24 cellular contexts compared by ENCODE assay signal in the genomic region with DNA sequence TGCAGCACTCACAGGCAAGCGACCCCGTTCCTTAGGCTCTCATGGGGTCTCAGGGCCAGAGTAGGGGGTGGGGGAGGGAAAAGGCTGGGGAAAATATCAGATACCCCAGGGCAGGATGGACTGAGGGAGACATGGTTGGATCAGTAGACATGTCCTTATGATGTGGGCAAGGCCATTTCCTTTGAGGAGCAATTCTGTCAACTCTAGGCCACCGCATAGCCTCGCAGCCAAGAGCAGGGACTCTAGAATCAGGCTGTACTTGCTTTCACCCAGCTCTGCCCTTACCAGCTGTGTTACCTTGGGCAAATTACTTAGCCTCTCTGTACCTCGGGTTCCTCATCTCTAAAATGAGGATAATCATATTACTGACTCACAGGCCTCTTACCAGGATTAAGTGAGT. TPM values are rescaled to one million over a fixed set of nuclear protein-coding genes. Genes with fewer than 3 reads are reported as not detected.
A peak's percentile ranks its signal among the peaks of the same experiment; 100 is the strongest.
DNase-seq lines count a peak whose midpoint lies in the region; ATAC-seq and TF ChIP-seq lines count a peak whose summit lies in the region.
"Had no signal": no experiment of that assay in that cellular context is flagged by ENCODE, and none has a peak within 500 bp of the region (broad histone marks: within the 10 kb centered on the region; RNA-seq: fewer than 3 reads in every experiment).

No MANE protein-coding gene starts in this region.

- no peak for TF ChIP-seq EP300 in esophagus muscularis mucosa (IDR thresholded peaks at IDR 0.05)

- CTCF ChIA-PET in CD4-positive, alpha-beta T cell (lab: Charles Lee) = no interaction called here

- POLR2A ChIA-PET in CD4-positive, alpha-beta T cell (lab: Charles Lee) = no interaction called here

- no peak for ATAC-seq in CD4-positive, alpha-beta T cell (ENCODE audit: poor library complexity)
- ATAC-seq in RWPE2 (ENCODE audit: low read depth) (no peak), left lung (peak; percentile 1)
- ATAC-seq: body of pancreas, left colon, WTC11 had no signal

- H3K27ac Mint-ChIP-seq in CD4-positive, alpha-beta T cell = peak overlapping the region; percentile 88
- H3K27ac Mint-ChIP-seq: WTC11 had no signal

- H3K4me3 ChIP-seq in ACC112 (ENCODE audit: low read depth, low read length) = peak overlapping the region; percentile 42
- H3K4me3 ChIP-seq in RWPE2 (ENCODE audit: severe bottlenecking) = no peak overlapping the region
- peak overlapping the region in 1 of 2 donors; percentile 20 for H3K4me3 ChIP-seq in left lung
- no peak overlapping the region for H3K4me3 ChIP-seq in MG63
- H3K4me3 ChIP-seq in esophagus muscularis mucosa = no peak overlapping the region
- H3K4me3 ChIP-seq: body of pancreas, ovary, right atrium auricular region had no signal

- no peak for TF ChIP-seq POLR2A in esophagus muscularis mucosa (IDR thresholded peaks at IDR 0.05; ENCODE audit: low read depth)

- 99% methylated on average over 5 of the region's 5 CpGs for WGBS in esophagus muscularis mucosa

- H3K27me3 ChIP-seq in ACC112 (ENCODE audit: insufficient read depth, low read length) (no peaks in the 10 kb centered on the region), RWPE2 (ENCODE audit: insufficient read depth, poor library complexity, severe bottlenecking) (no peaks in the 10 kb centered on the region), left lung (no peaks in the 10 kb centered on the region), MG63 (no peaks in the 10 kb centered on the region), esophagus muscularis mucosa (peaks cover 0 to 52% (median 7%) of the 10 kb centered on the region in 4 donors)
- H3K27me3 ChIP-seq in CD4-positive, alpha-beta T cell (ENCODE audit: control insufficient read depth, insufficient read depth, low read length) = no peaks in the 10 kb centered on the region
- H3K27me3 ChIP-seq: body of pancreas, ovary, right atrium auricular region had no signal

- H3K4me3 Mint-ChIP-seq in CD4-positive, alpha-beta T cell = peak overlapping the region; percentile 20
- H3K4me3 Mint-ChIP-seq: WTC11 had no signal

- H3K9me3 ChIP-seq in CD4-positive, alpha-beta T cell (ENCODE audit: control insufficient read depth, low read length) = no peaks in the 10 kb centered on the region
- no peaks in the 10 kb centered on the region for H3K9me3 ChIP-seq in RWPE2 (ENCODE audit: severe bottlenecking)
- no peaks in the 10 kb centered on the region for H3K9me3 ChIP-seq in left lung
- no peaks in the 10 kb centered on the region for H3K9me3 ChIP-seq in MG63
- no peaks in the 10 kb centered on the region for H3K9me3 ChIP-seq in esophagus muscularis mucosa
- H3K9me3 ChIP-seq: body of pancreas, ovary, right atrium auricular region had no signal

- H3K9me3 Mint-ChIP-seq in CD4-positive, alpha-beta T cell = no peaks in the 10 kb centered on the region
- H3K9me3 Mint-ChIP-seq: activated naive CD8-positive, alpha-beta T cell treated with anti-CD3 and anti-CD28 coated beads, Interleukin-2, amount 10 ng/mL, durations not matched to agents 7 days and 5 days; CD8-positive, alpha-beta memory T cell; naive B cell; WTC11 had no signal

- intact Hi-C loops in CD4-positive, alpha-beta T cell (cut with DNase I, micrococcal nuclease) = loop anchor here in 1 of 2 experiments (10.0 kb wide), 1 partner anchor 157 kb away; no protein-coding TSS in a partner anchor
- intact Hi-C loops in left lung (cut with DNase I) = loop anchor here in 1 of 2 donors (10.0 kb wide), 1 partner anchor 67 kb away; a partner anchor contains a TSS
- intact Hi-C loops in esophagus muscularis mucosa (cut with DNase I) = loop anchor here (10.0 kb wide), 1 partner anchor 227 kb away; no protein-coding TSS in a partner anchor

- H3K4me1 Mint-ChIP-seq in CD4-positive, alpha-beta T cell (ENCODE audit: low read depth) = peaks cover 65% of the 10 kb centered on the region

- H3K36me3 Mint-ChIP-seq in CD4-positive, alpha-beta T cell (ENCODE audit: low read depth) = peaks cover 18% of the 10 kb centered on the region
- H3K36me3 Mint-ChIP-seq: WTC11 had no signal

- H3K79me2 ChIP-seq in ACC112 (ENCODE audit: control insufficient read depth, insufficient read depth, low read length, unreplicated experiment) = peaks cover 7% of the 10 kb centered on the region

- peaks cover 54% of the 10 kb centered on the region for H3K4me1 ChIP-seq in ACC112 (ENCODE audit: control insufficient read depth, insufficient read depth, low read length, unreplicated experiment)
- peaks cover 38% of the 10 kb centered on the region for H3K4me1 ChIP-seq in RWPE2 (ENCODE audit: insufficient read depth, poor library complexity, severe bottlenecking)
- peaks cover 18 to 94% of the 10 kb centered on the region in 2 donors for H3K4me1 ChIP-seq in left lung
- H3K4me1 ChIP-seq in esophagus muscularis mucosa = peaks cover 25 to 48% (median 45%) of the 10 kb centered on the region in 4 donors

- no peaks in the 10 kb centered on the region for H3K27me3 Mint-ChIP-seq in CD4-positive, alpha-beta T cell
- H3K27me3 Mint-ChIP-seq: activated naive CD8-positive, alpha-beta T cell treated with anti-CD3 and anti-CD28 coated beads, Interleukin-2, amount 10 ng/mL, durations not matched to agents 7 days and 5 days; CD8-positive, alpha-beta memory T cell; naive B cell had no signal

- H3K27ac ChIP-seq in ACC112 (ENCODE audit: low read depth, low read length) (peak overlapping the region; percentile 86), RWPE2 (ENCODE audit: poor library complexity, severe bottlenecking) (peak overlapping the region; percentile 93), left lung (peak overlapping the region; percentile 39 to 84), esophagus muscularis mucosa (replicated peaks in 1 of 4) (no peak overlapping the region)
- no peak overlapping the region for H3K27ac ChIP-seq in CD4-positive, alpha-beta T cell (ENCODE audit: low read depth, low read length)
- H3K27ac ChIP-seq: body of pancreas, ovary, right atrium auricular region had no signal

- TF ChIP-seq CTCF in CD4-positive, alpha-beta T cell (IDR thresholded peaks at IDR 0.05) = no peak
- TF ChIP-seq CTCF in RWPE2 (IDR thresholded peaks at IDR 0.05; ENCODE audit: poor library complexity, severe bottlenecking) (no peak), left lung (IDR thresholded peaks at IDR 0.05) (no peak), esophagus muscularis mucosa (IDR thresholded peaks at IDR 0.05) (no peak)

- H3K36me3 ChIP-seq in ACC112 (ENCODE audit: insufficient read depth, low read length) (no peaks in the 10 kb centered on the region), RWPE2 (ENCODE audit: low read depth) (peaks cover 16% of the 10 kb centered on the region), left lung (no peaks in the 10 kb centered on the region), MG63 (no peaks in the 10 kb centered on the region), esophagus muscularis mucosa (no peaks in the 10 kb centered on the region)
- H3K36me3 ChIP-seq: ovary, right atrium auricular region had no signal

- H2AFZ ChIP-seq in ACC112 (ENCODE audit: low read length, unreplicated experiment) = no peak overlapping the region

- no peak for DNase-seq in CD4-positive, alpha-beta T cell
- DNase-seq in RWPE2 (ENCODE audit: low spot score) = no peak
- no peak for DNase-seq in left lung
- DNase-seq in MG63 = no peak
- DNase-seq in NOMO-1 (lab: John Stamatoyannopoulos, UW; ENCODE audit: unreplicated experiment in 2 of 2) = no peak
- DNase-seq in esophagus muscularis mucosa (ENCODE audit: extremely low spot score) = no peak
- no peak for DNase-seq in anterior cingulate cortex (lab: John Stamatoyannopoulos, UW)
- DNase-seq: activated CD4-positive, alpha-beta T cell treated with anti-CD3 and anti-CD28 coated beads, Interleukin-2, amount 50 U/mL, for 4 hours; activated naive CD8-positive, alpha-beta T cell treated with anti-CD3 and anti-CD28 coated beads, Interleukin-2, amount 10 ng/mL, durations not matched to agents 7 days and 5 days; CD8-positive, alpha-beta memory T cell; erythroblast; GOT3; left colon; naive B cell; NCI-H1092 treated with DMSO at 0.1 percent for 48 hours; NCI-H1930; stimulated activated CD4-positive, alpha-beta T cell treated with anti-CD3 and anti-CD28 coated beads, Interleukin-4, amount 100 ng/mL, for 4 hours; stimulated activated naive CD4-positive, alpha-beta T cell treated with Interleukin-2 at 50 U/mL for 16 hours; T1000 had no signal

RNA-seq across cellular contexts. Expression of a gene that starts 2.2 kb away (rescaled TPM):
- 10 to 100 TPM; 58.5 to 63.5 TPM for total RNA-seq in CD4-positive, alpha-beta T cell
- total RNA-seq in left lung (10 to 100 TPM; 83.2 to 89.7 TPM), esophagus muscularis mucosa (1 to 10 TPM; 2.1 to 5.0 (median 4.5) TPM)
- total RNA-seq in MG63 (2014; rRNA removed; shearing (Covaris generic); ENCODE audit: low replicate concordance) = 0.37 and 0.99 TPM in 2 replicates

Comparison
In these comparisons a context has a peak if more than half of its experiments do, and no peak if none do; other contexts are left out.
1. H3K27ac ChIP-seq: peak in ACC112 (single experiment), RWPE2 (single experiment) and left lung (2 of 2); none in CD4-positive, alpha-beta T cell (single experiment) and esophagus muscularis mucosa (0 of 4).
2. RNA of a gene that starts 2.2 kb away (total RNA-seq): 83.2 to 89.7 TPM in left lung and 58.5 to 63.5 TPM in CD4-positive, alpha-beta T cell; 2.1 to 5.0 TPM in esophagus muscularis mucosa and 0.37 to 0.99 TPM in MG63; every median in the first group is over 4 times any median in the second.